Comparison of ENCODE assay signal across 24 cellular contexts in genomic region chr9:71115448-71115975, GRCh38. TPM values are rescaled to one million over a fixed set of nuclear protein-coding genes. Genes with fewer than 3 reads are reported as not detected.
DNase-seq lines count a peak whose midpoint lies in the region; ATAC-seq, FAIRE-seq and TF ChIP-seq lines count a peak whose summit lies in the region.
"Had no signal": no experiment of that assay in that cellular context is flagged by ENCODE, and none has a peak within 500 bp of the region (broad histone marks: within the 10 kb centered on the region; RNA-seq: fewer than 3 reads in every experiment).

No MANE protein-coding gene starts in this region.

- H2BK12ac ChIP-seq in H1 (ENCODE audit: low read depth, low read length) = peak overlapping the region; percentile 88

- H3K79me2 ChIP-seq in H1 (ENCODE audit: control insufficient read depth in 1 of 2, insufficient read depth in 2 of 2, low read length in 2 of 2) = peaks cover 0 to 74% of the 10 kb centered on the region in 2 experiments; a peak in 3 of 4 replicates

- no peaks in the 10 kb centered on the region for H3K79me1 ChIP-seq in H1 (ENCODE audit: low read depth, low read length)

- H3K4me1 ChIP-seq in HUES48 (ENCODE audit: control insufficient read depth, insufficient read depth, low read length) (peaks cover 71% of the 10 kb centered on the region), H1 (replicated peaks in 1 of 4; ENCODE audit: control insufficient read depth in 3 of 4, insufficient read depth in 4 of 4, low read length in 3 of 4) (peaks cover 0 to 23% (median 14%) of the 10 kb centered on the region in 4 experiments; a peak in 6 of 7 replicates)

- peak overlapping the region; percentile 23 for H4K91ac ChIP-seq in H1 (replicated peaks; ENCODE audit: insufficient read length, low read length)

- no peaks in the 10 kb centered on the region for H4K20me1 ChIP-seq in H1 (replicated peaks in 1 of 2; ENCODE audit: control insufficient read depth in 1 of 2, insufficient read depth in 2 of 2, low read length in 2 of 2)

- FAIRE-seq in H1 (lab: Jason Lieb, UNC) (peak; percentile 48), H54 (lab: Jason Lieb, UNC) (no peak)
- FAIRE-seq: G401.6, GM12878, K562 had no signal

- peak overlapping the region; percentile 31; the same call in 1 of the 2 replicates for H4K8ac ChIP-seq in H1 (ENCODE audit: extremely low read depth, insufficient read depth, low read length)

- H2BK5ac ChIP-seq in H1 (ENCODE audit: low read depth, low read length) = no peak overlapping the region

- WGBS in H1 (ENCODE audit: extremely low coverage in 1 of 2, insufficient coverage in 1 of 2, insufficient read length in 1 of 2, insufficient replicate concordance in 2 of 2, low coverage in 1 of 2, low lambda C conversion rate in 2 of 2, missing lambda C conversion rate in 1 of 2), 2 experiments = 75% methylated on average over 3 of the region's 3 CpGs; no CpG with 5 or more reads in 1 of the 2 experiments

- no peak for DNase-seq in H1 (ENCODE audit: low read depth in 1 of 2, low spot score in 2 of 2)
- DNase-seq in medulla oblongata (ENCODE audit: extremely low spot score) = peak; percentile 81
- DNase-seq in substantia nigra (lab: John Stamatoyannopoulos, UW) = peak in 32 of 49 donors; percentile 1 to 79 (median 39)
- DNase-seq in middle frontal gyrus (ENCODE audit: extremely low spot score, low spot score) = no peak
- no peak for DNase-seq in H54 (ENCODE audit: insufficient read length, low spot score)
- no peak for DNase-seq in stimulated activated CD4-positive, alpha-beta T cell treated with anti-CD3 and anti-CD28 coated beads, Interleukin-4, amount 100 ng/mL, for 4 hours
- DNase-seq: BE2C; DMS53; MV-4-11; NCI-H1105; NCI-H1436 treated with DMSO at 0.1 percent for 48 hours; NCI-H1930; NCI-H446 treated with DMSO at 0.1 percent for 48 hours; NCI-H526; NCI-H82; NK-92 treated with Interleukin-12 subunit alpha and Interleukin-12 subunit beta, amount 100 ng/mL, for 24 hours; PC-3 had no signal

- H2BK15ac ChIP-seq in H1 (ENCODE audit: low read length) = peak overlapping the region; percentile 12; the same call in 1 of the 2 replicates

- H4K5ac ChIP-seq in H1 (ENCODE audit: insufficient read length, low read depth, low read length) = no peak overlapping the region

- no peak overlapping the region for H2AK5ac ChIP-seq in H1 (ENCODE audit: low read depth, low read length)

- peak overlapping the region; percentile 29; the same call in 1 of the 2 replicates for H2BK20ac ChIP-seq in H1 (ENCODE audit: low read length)

- no peak overlapping the region for H3K4me2 ChIP-seq in H1 (ENCODE audit: insufficient read depth in 1 of 2, low read depth in 2 of 2, low read length in 2 of 2)

- no peak overlapping the region for H3K23ac ChIP-seq in H1 (ENCODE audit: insufficient read length)

- TF ChIP-seq CTCF in H1 (IDR thresholded peaks at IDR 0.05; ENCODE audit: control extremely low read depth in 1 of 3, insufficient read depth in 1 of 3, low read depth in 1 of 3, low read length in 3 of 3) = no peak

- no peak for TF ChIP-seq POLR2A in H1 (IDR thresholded peaks at IDR 0.05; ENCODE audit: control extremely low read depth in 1 of 2, low read depth in 2 of 2, low read length in 2 of 2)
- no peak for TF ChIP-seq POLR2A in H54 (IDR thresholded peaks at IDR 0.05; ENCODE audit: low read depth, low read length)

- POLR2A ChIA-PET in H1 (lab: Charles Lee; ENCODE audit: partially characterized antibody) = interaction anchor here (1.1 kb wide), 1 partner anchor 13 kb away, joined by 3 read pairs; no protein-coding TSS in a partner anchor

- H3K4me3 ChIP-seq in HUES48 (ENCODE audit: low read depth, low read length) (no peak overlapping the region), H1 (ENCODE audit: extremely low read depth in 1 of 4, insufficient read depth in 2 of 4, low read depth in 3 of 4, low read length in 4 of 4) (no peak overlapping the region)
- H3K4me3 ChIP-seq: GM12878, K562 had no signal

- no peak overlapping the region for H3K4ac ChIP-seq in H1 (replicated peaks; ENCODE audit: insufficient read length, low read depth, low read length)

- H3K27me3 ChIP-seq in HUES48 (ENCODE audit: control insufficient read depth, insufficient read depth, low read length) = no peaks in the 10 kb centered on the region
- no peaks in the 10 kb centered on the region for H3K27me3 ChIP-seq in H1 (replicated peaks in 1 of 4; ENCODE audit: control insufficient read depth in 3 of 4, extremely low read depth in 1 of 4, insufficient read depth in 3 of 4, low read length in 3 of 4)
- H3K27me3 ChIP-seq: BE2C had no signal

- H3K36me3 ChIP-seq in HUES48 (ENCODE audit: control insufficient read depth, insufficient read depth, low read length) (no peaks in the 10 kb centered on the region), H1 (ENCODE audit: control insufficient read depth in 2 of 4, insufficient read depth in 4 of 4, low read length in 3 of 4) (no peaks in the 10 kb centered on the region)
- H3K36me3 ChIP-seq: BE2C had no signal

- H3K9ac ChIP-seq in HUES48 (ENCODE audit: low read depth, low read length) (no peak overlapping the region), H1 (replicated peaks in 1 of 4; ENCODE audit: extremely low read depth in 1 of 4, low read depth in 3 of 4, low read length in 3 of 4) (no peak overlapping the region)

- H3K56ac ChIP-seq in H1 (replicated peaks; ENCODE audit: insufficient read length, low read depth, low read length) = no peak overlapping the region

- peak overlapping the region; percentile 81 for H2BK120ac ChIP-seq in H1 (replicated peaks; ENCODE audit: low read depth, low read length)

- no peak for ATAC-seq in GM18907 (IDR thresholded peaks at IDR 0.05; ENCODE audit: unreplicated experiment)
- ATAC-seq: GM12878, K562, PC-3, SK-N-SH treated with all-trans-retinoic acid at 6 μM for 48 hours had no signal

- H2AFZ ChIP-seq in H1 (ENCODE audit: low read length) = no peak overlapping the region

- TF ChIP-seq EP300 in H1 (IDR thresholded peaks at IDR 0.05; ENCODE audit: borderline replicate concordance in 1 of 2, low read depth in 2 of 2, low read length in 2 of 2) = no peak

- H3K14ac ChIP-seq in H1 (ENCODE audit: insufficient read length) = no peak overlapping the region

- CTCF ChIA-PET in H1 (lab: Charles Lee; ENCODE audit: partially characterized antibody) = no interaction called here

- 0 out of 2 replicates have a peak overlapping the region, but pooled peaks have one; percentile 42 for H3K18ac ChIP-seq in H1 (ENCODE audit: extremely low read depth, low read length)

- H3K27ac ChIP-seq in HUES48 (ENCODE audit: low read depth, low read length) (peak overlapping the region; percentile 7), H1 (ENCODE audit: low read depth, low read length) (no peak overlapping the region), substantia nigra (ENCODE audit: low read depth, low read length, poor library complexity, severe bottlenecking) (no peak overlapping the region)

- no peak for TF ChIP-seq RAD21 in H1 (IDR thresholded peaks at IDR 0.05 in 1 of 2, conservative IDR thresholded peaks at IDR 0.05 in 1 of 2; ENCODE audit: low read depth in 2 of 2, low read length in 2 of 2)

- no peaks in the 10 kb centered on the region for H3K9me3 ChIP-seq in HUES48 (ENCODE audit: control insufficient read depth, insufficient read depth, low read length)
- H3K9me3 ChIP-seq in H1 (ENCODE audit: insufficient read depth in 2 of 2, low read depth in 1 of 2, low read length in 1 of 2) = no peaks in the 10 kb centered on the region
- H3K9me3 ChIP-seq: BE2C had no signal

- 0 out of 2 replicates have a peak, but pooled peaks cover 3% of the 10 kb centered on the region for H3K23me2 ChIP-seq in H1 (ENCODE audit: low read depth, low read length)

TF ChIP-seq in H1, 55 proteins besides CTCF, POLR2A, EP300 and RAD21:
- TF ChIP-seq SIRT6 (IDR thresholded peaks at IDR 0.05; ENCODE audit: low read length) (no peak), SIX5 (IDR thresholded peaks at IDR 0.05; ENCODE audit: low read depth, low read length) (no peak), MAX (IDR thresholded peaks at IDR 0.05) (peak; percentile 37; the same call in 1 of the 2 replicates), TAF1 (IDR thresholded peaks at IDR 0.05; ENCODE audit: low read depth, low read length) (no peak)
TF ChIP-seq in H1: peak in this region for 1.

RNA-seq across cellular contexts. Expression of gene TRPM3, which starts 5.9 kb away (rescaled TPM):
- total RNA-seq in H1 (2021; fragmentation: NEBNext Ultra II Directional; extraction: Animal tissue kit (Norgen Biotek cat#: 25700)) = 9.7 and 10.9 TPM in 2 replicates
- 2.0 and 2.4 TPM in 2 replicates for polyA plus RNA-seq in H1 (2011; rRNA removed)
- 2.9 TPM for polyA plus RNA-seq in H1 (2011; cell fraction: cytosol; rRNA removed)
- polyA plus RNA-seq in H1 (2011; cell fraction: nucleus; rRNA removed) = 4.2 TPM
- 4.8 to 6.4 TPM (median 5.9 TPM) in 4 replicates for polyA plus RNA-seq in H1 (2012, experiment 1 of 2)
- polyA plus RNA-seq in H1 (2012, experiment 2 of 2) = 0.56 TPM
- polyA plus RNA-seq in H1 (2013, experiment 1 of 2) = 3.7 TPM
- 3.4 TPM for polyA plus RNA-seq in H1 (2013, experiment 2 of 2)
- polyA minus RNA-seq in H1 (2011; rRNA and poly(A)+ RNA removed) = 16.1 and 26.7 TPM in 2 replicates
- polyA minus RNA-seq in H1 (2011; cell fraction: cytosol; rRNA and poly(A)+ RNA removed) = 4.0 TPM
- 33.2 TPM for polyA minus RNA-seq in H1 (2011; cell fraction: nucleus; rRNA and poly(A)+ RNA removed)
- total RNA-seq: GM12878, HT-29, PC-3 had no signal
- polyA plus RNA-seq: GM12878, K562 had no signal

Comparison
In these comparisons a context has a peak if more than half of its experiments do, and no peak if none do; other contexts are left out.
1. DNase-seq: peak in medulla oblongata (single experiment) and substantia nigra (32 of 49); none in H1 (0 of 2), middle frontal gyrus (single experiment), H54 (single experiment) and stimulated activated CD4-positive, alpha-beta T cell treated with anti-CD3 and anti-CD28 coated beads, Interleukin-4, amount 100 ng/mL, for 4 hours (0 of 2).